27 cellular contexts compared by ENCODE assay signal in genomic region chr5:79075646-79076426, GRCh38. TPM values are rescaled to one million over a fixed set of nuclear protein-coding genes. Genes with fewer than 3 reads are reported as not detected.
DNase-seq lines count a peak whose midpoint lies in the region; ATAC-seq and TF ChIP-seq lines count a peak whose summit lies in the region.
"Had no signal": no experiment of that assay in that cellular context is flagged by ENCODE, and none has a peak within 500 bp of the region (broad histone marks: within the 10 kb centered on the region; RNA-seq: fewer than 3 reads in every experiment).

No MANE protein-coding gene starts in this region.

- H3K27me3 Mint-ChIP-seq in activated naive CD8-positive, alpha-beta T cell treated with anti-CD3 and anti-CD28 coated beads, Interleukin-2, amount 10 ng/mL, durations not matched to agents 7 days and 5 days: peaks cover 18% of the 10 kb centered on the region
- peaks cover 15% of the 10 kb centered on the region for H3K27me3 Mint-ChIP-seq in activated naive CD8-positive, alpha-beta T cell treated with anti-CD3 and anti-CD28 coated beads, Interleukin-2, amount 50 U/mL, for 24 hours
- peaks cover 8% of the 10 kb centered on the region for H3K27me3 Mint-ChIP-seq in neural progenitor cell (ENCODE audit: insufficient read depth, low read depth)

- H3K4me1 ChIP-seq in sigmoid colon: peaks cover 0 to 44% (median 19%) of the 10 kb centered on the region in 4 donors
- no peaks in the 10 kb centered on the region for H3K4me1 ChIP-seq in neural progenitor cell
- H3K4me1 ChIP-seq in vagina: no peaks in the 10 kb centered on the region
- H3K4me1 ChIP-seq: A549, suprapubic skin, uterus had no signal

- peak overlapping the region; percentile 13 for H3K27ac Mint-ChIP-seq in activated naive CD8-positive, alpha-beta T cell treated with anti-CD3 and anti-CD28 coated beads, Interleukin-2, amount 10 ng/mL, durations not matched to agents 7 days and 5 days
- no peak overlapping the region for H3K27ac Mint-ChIP-seq in activated naive CD8-positive, alpha-beta T cell treated with anti-CD3 and anti-CD28 coated beads, Interleukin-2, amount 50 U/mL, for 24 hours
- H3K27ac Mint-ChIP-seq in neural progenitor cell: no peak overlapping the region
- H3K27ac Mint-ChIP-seq: activated naive CD4-positive, alpha-beta T cell treated with anti-CD3 and anti-CD28 coated beads, Interleukin-2, amount 10 ng/mL, durations not matched to agents 7 days and 5 days had no signal

- no peaks in the 10 kb centered on the region for H4K20me1 ChIP-seq in neural progenitor cell (ENCODE audit: low read depth)

- H3K9me3 Mint-ChIP-seq in activated naive CD8-positive, alpha-beta T cell treated with anti-CD3 and anti-CD28 coated beads, Interleukin-2, amount 10 ng/mL, durations not matched to agents 7 days and 5 days: peaks cover 10% of the 10 kb centered on the region
- H3K9me3 Mint-ChIP-seq in activated naive CD8-positive, alpha-beta T cell treated with anti-CD3 and anti-CD28 coated beads, Interleukin-2, amount 50 U/mL, for 24 hours: peaks cover 4% of the 10 kb centered on the region
- H3K9me3 Mint-ChIP-seq in neural progenitor cell: peaks cover 24% of the 10 kb centered on the region
- H3K9me3 Mint-ChIP-seq: activated naive CD4-positive, alpha-beta T cell treated with anti-CD3 and anti-CD28 coated beads, Interleukin-2, amount 10 ng/mL, durations not matched to agents 7 days and 5 days had no signal

- H3K9me3 ChIP-seq in WERI-Rb-1 (ENCODE audit: severe bottlenecking): peaks cover 5% of the 10 kb centered on the region
- H3K9me3 ChIP-seq in sigmoid colon: no peaks in the 10 kb centered on the region
- H3K9me3 ChIP-seq in neural progenitor cell (ENCODE audit: low read depth): no peaks in the 10 kb centered on the region
- peaks cover 4% of the 10 kb centered on the region for H3K9me3 ChIP-seq in vagina
- H3K9me3 ChIP-seq: neutrophil, uterus had no signal

- no peak for TF ChIP-seq EP300 in sigmoid colon (IDR thresholded peaks at IDR 0.05)

- H3K4me3 ChIP-seq in WERI-Rb-1 (ENCODE audit: low read depth, low read length) (no peak overlapping the region), sigmoid colon (no peak overlapping the region), neural progenitor cell (no peak overlapping the region), vagina (no peak overlapping the region)
- H3K4me3 ChIP-seq: A549, suprapubic skin, uterus had no signal

- DNase-seq in activated naive CD8-positive, alpha-beta T cell treated with anti-CD3 and anti-CD28 coated beads, Interleukin-2, amount 10 ng/mL, durations not matched to agents 7 days and 5 days: no peak
- DNase-seq in activated naive CD8-positive, alpha-beta T cell treated with anti-CD3 and anti-CD28 coated beads, Interleukin-2, amount 50 U/mL, for 24 hours: no peak
- DNase-seq in WERI-Rb-1 (no peak), left cardiac atrium (no peak), sigmoid colon (no peak), neural progenitor cell (ENCODE audit: low spot score) (no peak), vagina (ENCODE audit: extremely low spot score in 2 of 2) (no peak), posterior vena cava (ENCODE audit: low spot score) (no peak)
- DNase-seq: activated naive CD4-positive, alpha-beta T cell treated with anti-CD3 and anti-CD28 coated beads, Interleukin-2, amount 10 ng/mL, durations not matched to agents 7 days and 5 days; activated T-cell treated with anti-CD3 and anti-CD28 coated beads, Interleukin-2, amount 50 U/mL, for 48 hours; aorta; cerebellar nuclear complex; COR-L47; effector CD8-positive, alpha-beta T cell; MV-4-11; NCI-H2029; NCI-H345; retina; uterus had no signal

- peaks cover 11% of the 10 kb centered on the region for H3K4me1 Mint-ChIP-seq in activated naive CD8-positive, alpha-beta T cell treated with anti-CD3 and anti-CD28 coated beads, Interleukin-2, amount 10 ng/mL, durations not matched to agents 7 days and 5 days
- peaks cover 6% of the 10 kb centered on the region for H3K4me1 Mint-ChIP-seq in activated naive CD8-positive, alpha-beta T cell treated with anti-CD3 and anti-CD28 coated beads, Interleukin-2, amount 50 U/mL, for 24 hours
- H3K4me1 Mint-ChIP-seq in neural progenitor cell: peaks cover 9% of the 10 kb centered on the region
- H3K4me1 Mint-ChIP-seq: activated naive CD4-positive, alpha-beta T cell treated with anti-CD3 and anti-CD28 coated beads, Interleukin-2, amount 10 ng/mL, durations not matched to agents 7 days and 5 days had no signal

- H2AFZ ChIP-seq in neural progenitor cell (replicated peaks): no peak overlapping the region

- 88 to 90% methylated on average over 11 of the region's 11 CpGs for WGBS in sigmoid colon, 2 donors

- intact Hi-C loops in left cardiac atrium (cut with DNase I): no loop called here
- intact Hi-C loops in sigmoid colon (cut with DNase I): no loop called here
- intact Hi-C loops in vagina (cut with DNase I): no loop called here
- intact Hi-C loops in posterior vena cava (cut with DNase I): no loop called here

- peaks cover 3% of the 10 kb centered on the region for H3K36me3 Mint-ChIP-seq in activated naive CD8-positive, alpha-beta T cell treated with anti-CD3 and anti-CD28 coated beads, Interleukin-2, amount 10 ng/mL, durations not matched to agents 7 days and 5 days
- H3K36me3 Mint-ChIP-seq in activated naive CD8-positive, alpha-beta T cell treated with anti-CD3 and anti-CD28 coated beads, Interleukin-2, amount 50 U/mL, for 24 hours (ENCODE audit: low read depth): no peaks in the 10 kb centered on the region
- peaks cover 7% of the 10 kb centered on the region for H3K36me3 Mint-ChIP-seq in neural progenitor cell
- H3K36me3 Mint-ChIP-seq: activated naive CD4-positive, alpha-beta T cell treated with anti-CD3 and anti-CD28 coated beads, Interleukin-2, amount 10 ng/mL, durations not matched to agents 7 days and 5 days had no signal

- TF ChIP-seq POLR2A in sigmoid colon (IDR thresholded peaks at IDR 0.05) (no peak), vagina (IDR thresholded peaks at IDR 0.05) (no peak)

- H3K4me2 ChIP-seq in neural progenitor cell: no peak overlapping the region
- H3K4me2 ChIP-seq: A549 had no signal

- no peak overlapping the region for H3K4me3 Mint-ChIP-seq in activated naive CD8-positive, alpha-beta T cell treated with anti-CD3 and anti-CD28 coated beads, Interleukin-2, amount 10 ng/mL, durations not matched to agents 7 days and 5 days
- no peak overlapping the region for H3K4me3 Mint-ChIP-seq in activated naive CD8-positive, alpha-beta T cell treated with anti-CD3 and anti-CD28 coated beads, Interleukin-2, amount 50 U/mL, for 24 hours
- no peak overlapping the region for H3K4me3 Mint-ChIP-seq in neural progenitor cell
- H3K4me3 Mint-ChIP-seq: activated naive CD4-positive, alpha-beta T cell treated with anti-CD3 and anti-CD28 coated beads, Interleukin-2, amount 10 ng/mL, durations not matched to agents 7 days and 5 days had no signal

- no peak for ATAC-seq in activated naive CD8-positive, alpha-beta T cell treated with anti-CD3 and anti-CD28 coated beads, Interleukin-2, amount 10 ng/mL, durations not matched to agents 7 days and 5 days (ENCODE audit: low read depth)
- no peak for ATAC-seq in activated naive CD8-positive, alpha-beta T cell treated with anti-CD3 and anti-CD28 coated beads, Interleukin-2, amount 50 U/mL, for 24 hours
- ATAC-seq in left cardiac atrium: peak; percentile 44 to 77
- ATAC-seq: esophagus mucosa had no signal

- no peaks in the 10 kb centered on the region for H3K27me3 ChIP-seq in WERI-Rb-1 (ENCODE audit: insufficient read depth, low read depth, severe bottlenecking)
- no peaks in the 10 kb centered on the region for H3K27me3 ChIP-seq in sigmoid colon
- H3K27me3 ChIP-seq in neural progenitor cell: no peaks in the 10 kb centered on the region
- H3K27me3 ChIP-seq in vagina: no peaks in the 10 kb centered on the region
- H3K27me3 ChIP-seq: suprapubic skin, uterus had no signal

- H3F3A ChIP-seq in neural progenitor cell (ENCODE audit: low read depth): no peaks in the 10 kb centered on the region

- H3K27ac ChIP-seq in WERI-Rb-1 (no peak overlapping the region), sigmoid colon (peak overlapping the region in 3 of 4 donors; percentile 48 to 64 (median 61)), neural progenitor cell (no peak overlapping the region), vagina (no peak overlapping the region)
- H3K27ac ChIP-seq: A549, neutrophil, suprapubic skin, uterus had no signal

- TF ChIP-seq CTCF in WERI-Rb-1 (IDR thresholded peaks at IDR 0.05; ENCODE audit: low read depth, low read length) (peak; percentile 13; the same call in 1 of the 2 replicates), sigmoid colon (IDR thresholded peaks at IDR 0.05) (no peak), neural progenitor cell (IDR thresholded peaks at IDR 0.05) (no peak), vagina (IDR thresholded peaks at IDR 0.05) (no peak)

- POLR2A ChIA-PET in activated naive CD8-positive, alpha-beta T cell treated with anti-CD3 and anti-CD28 coated beads, Interleukin-2, amount 10 ng/mL, durations not matched to agents 7 days and 5 days (lab: Charles Lee): interaction anchor here (0.6 kb wide), 1 partner anchor 1143 kb away, joined by 5 read pairs; no protein-coding TSS in a partner anchor

- H3K9ac ChIP-seq in neural progenitor cell: no peak overlapping the region

- no peaks in the 10 kb centered on the region for H3K79me2 ChIP-seq in neural progenitor cell (ENCODE audit: low read depth)

- H3K36me3 ChIP-seq in WERI-Rb-1 (no peaks in the 10 kb centered on the region; the same call in 1 of the 2 replicates), sigmoid colon (no peaks in the 10 kb centered on the region), neural progenitor cell (no peaks in the 10 kb centered on the region), vagina (no peaks in the 10 kb centered on the region)
- H3K36me3 ChIP-seq: neutrophil, suprapubic skin, uterus had no signal

RNA-seq across cellular contexts. Expression of gene BHMT2, which starts 6.3 kb away (rescaled TPM):
- not detected for total RNA-seq in activated naive CD8-positive, alpha-beta T cell treated with anti-CD3 and anti-CD28 coated beads, Interleukin-2, amount 10 ng/mL, durations not matched to agents 7 days and 5 days
- total RNA-seq in left cardiac atrium (10 to 100 TPM; 16.3 to 21.5 TPM), sigmoid colon (10 to 100 TPM; 12.1 to 37.5 (median 26.0) TPM), neural progenitor cell (ENCODE audit: low replicate concordance) (not detected in 2 replicates), vagina (4.2 TPM), posterior vena cava (10 to 100 TPM; 24.5 to 36.3 TPM)
- polyA plus RNA-seq in sigmoid colon: 1 to 10 TPM in 1 of 3 donors, under 1 TPM in 2; 0.86 to 3.0 (median 0.92) TPM
- total RNA-seq: activated CD8-positive, alpha-beta memory T cell treated with anti-CD3 and anti-CD28 coated beads for 36 hours; mononuclear cell had no signal
- polyA plus RNA-seq: A549 had no signal

RNA-seq across cellular contexts. Expression of gene DMGDH, which starts 6.4 kb away (rescaled TPM):
- under 1 TPM in 1 of 2 experiments, not detected in 1; 0.67 TPM for total RNA-seq in activated naive CD8-positive, alpha-beta T cell treated with anti-CD3 and anti-CD28 coated beads, Interleukin-2, amount 10 ng/mL, durations not matched to agents 7 days and 5 days
- total RNA-seq in left cardiac atrium: 1 to 10 TPM; 3.0 to 3.3 TPM
- 1 to 10 TPM; 1.8 to 5.3 (median 2.6) TPM for total RNA-seq in sigmoid colon
- under 1 TPM in 1 of 3 donors, not detected in 2; 0.41 TPM for polyA plus RNA-seq in sigmoid colon
- 0.32 and 1.4 TPM in 2 replicates for total RNA-seq in neural progenitor cell (ENCODE audit: low replicate concordance)
- total RNA-seq in vagina: 4.2 TPM
- 1 to 10 TPM; 1.7 to 3.6 TPM for total RNA-seq in posterior vena cava
- total RNA-seq: glomerular endothelial cell, mononuclear cell had no signal

RNA-seq across cellular contexts. Expression of gene BHMT, which starts 35.8 kb away (rescaled TPM):
- not detected for total RNA-seq in activated naive CD8-positive, alpha-beta T cell treated with anti-CD3 and anti-CD28 coated beads, Interleukin-2, amount 10 ng/mL, durations not matched to agents 7 days and 5 days
- total RNA-seq in left cardiac atrium (under 1 TPM; 0.18 to 0.44 TPM), sigmoid colon (1 to 10 TPM in 1 of 4 donors, under 1 TPM in 3; 0.33 to 6.6 (median 0.38) TPM), neural progenitor cell (ENCODE audit: low replicate concordance) (0.45 and 1.1 TPM in 2 replicates), vagina (not detected), posterior vena cava (under 1 TPM; 0.28 to 0.62 TPM)
- under 1 TPM in 1 of 3 donors, not detected in 2; 0.04 TPM for polyA plus RNA-seq in sigmoid colon
- total RNA-seq: activated CD8-positive, alpha-beta memory T cell treated with anti-CD3 and anti-CD28 coated beads for 36 hours; glomerular endothelial cell; mononuclear cell had no signal
- polyA plus RNA-seq: A549, BJ had no signal

Comparison
In these comparisons a context has a peak if more than half of its experiments do, and no peak if none do; other contexts are left out.
1. ATAC-seq: peak in left cardiac atrium (2 of 2); none in activated naive CD8-positive, alpha-beta T cell treated with anti-CD3 and anti-CD28 coated beads, Interleukin-2, amount 10 ng/mL, durations not matched to agents 7 days and 5 days (single experiment) and activated naive CD8-positive, alpha-beta T cell treated with anti-CD3 and anti-CD28 coated beads, Interleukin-2, amount 50 U/mL, for 24 hours (single experiment).
2. H3K27ac ChIP-seq: peak in sigmoid colon (3 of 4); none in WERI-Rb-1 (single experiment), neural progenitor cell (single experiment) and vagina (single experiment).